In genomic region chr19:12884202-12884601, GRCh38 we compare ENCODE assay signal across 18 cellular contexts. TPM values are rescaled to one million over a fixed set of nuclear protein-coding genes. Genes with fewer than 3 reads are reported as not detected.
DNase-seq lines count a peak whose midpoint lies in the region; ATAC-seq, FAIRE-seq and TF ChIP-seq lines count a peak whose summit lies in the region.
"Had no signal": no experiment of that assay in that cellular context is flagged by ENCODE, and none has a peak within 500 bp of the region (broad histone marks: within the 10 kb centered on the region; RNA-seq: fewer than 3 reads in every experiment).

No MANE protein-coding gene starts in this region.

- H3K27me3 Mint-ChIP-seq in CD14-positive monocyte (ENCODE audit: low read depth in 3 of 3) (peaks cover 7 to 25% (median 18%) of the 10 kb centered on the region in 3 donors), natural killer cell (ENCODE audit: low read depth in 2 of 2) (no peaks in the 10 kb centered on the region)
- H3K27me3 Mint-ChIP-seq in activated naive CD8-positive, alpha-beta T cell treated with anti-CD3 and anti-CD28 coated beads, Interleukin-2, amount 10 ng/mL, durations not matched to agents 7 days and 5 days: peaks cover 4% of the 10 kb centered on the region

- POLR2A ChIA-PET in activated naive CD8-positive, alpha-beta T cell treated with anti-CD3 and anti-CD28 coated beads, Interleukin-2, amount 10 ng/mL, durations not matched to agents 7 days and 5 days (lab: Charles Lee): interaction anchor here (0.9 to 2.5 kb wide), 8 partner anchors 9 to 93 kb away, joined by 3 to 20 read pairs (median 5); partner anchors contain the start of genes CALR, FARSA and JUNB

- no peak overlapping the region for H2BK5ac ChIP-seq in neuronal stem cell (ENCODE audit: low read length)

- H3K36me3 Mint-ChIP-seq in CD14-positive monocyte (no peaks in the 10 kb centered on the region), natural killer cell (no peaks in the 10 kb centered on the region)
- H3K36me3 Mint-ChIP-seq in activated naive CD8-positive, alpha-beta T cell treated with anti-CD3 and anti-CD28 coated beads, Interleukin-2, amount 10 ng/mL, durations not matched to agents 7 days and 5 days: peaks cover 4% of the 10 kb centered on the region

- H3K14ac ChIP-seq in neuronal stem cell (ENCODE audit: low read length): no peak overlapping the region

- H3K23ac ChIP-seq in neuronal stem cell (ENCODE audit: low read depth, low read length, poor library complexity): no peak overlapping the region

- WGBS in neuronal stem cell (ENCODE audit: extremely low coverage in 2 of 2, insufficient read length in 2 of 2, insufficient replicate concordance in 1 of 2), 2 donors: no CpG with 5 or more reads among the region's 3 CpGs

- H2BK15ac ChIP-seq in neuronal stem cell (ENCODE audit: low read length): no peak overlapping the region

- no peak overlapping the region for H2AK5ac ChIP-seq in neuronal stem cell (ENCODE audit: low read depth, low read length)

- H4K91ac ChIP-seq in neuronal stem cell (ENCODE audit: low read depth, low read length, poor library complexity): no peak overlapping the region

- no peak for ATAC-seq in activated naive CD8-positive, alpha-beta T cell treated with anti-CD3 and anti-CD28 coated beads, Interleukin-2, amount 10 ng/mL, durations not matched to agents 7 days and 5 days (ENCODE audit: low read depth)
- ATAC-seq in natural killer cell (no peak), GM21528 (IDR thresholded peaks at IDR 0.05; ENCODE audit: low FRiP score, unreplicated experiment) (no peak)

- H3K27me3 ChIP-seq in ascending aorta (peaks cover 13% of the 10 kb centered on the region), neuronal stem cell (ENCODE audit: control insufficient read depth in 3 of 3, insufficient read depth in 3 of 3, low read depth in 1 of 3, low read length in 3 of 3) (peaks cover 11 to 79% (median 46%) of the 10 kb centered on the region in 3 experiments)

- H3K36me3 ChIP-seq in ascending aorta: no peaks in the 10 kb centered on the region
- no peaks in the 10 kb centered on the region for H3K36me3 ChIP-seq in neuronal stem cell (replicated peaks in 1 of 2; ENCODE audit: control insufficient read depth in 2 of 2, insufficient read depth in 2 of 2, low read length in 2 of 2)
- H3K36me3 ChIP-seq: BE2C, lower lobe of right lung, prostate gland had no signal

- no peak overlapping the region for H3K18ac ChIP-seq in neuronal stem cell (ENCODE audit: low read length)

- no peak overlapping the region for H4K8ac ChIP-seq in neuronal stem cell (ENCODE audit: low read depth, low read length)

- H3K9me3 ChIP-seq in ascending aorta (no peaks in the 10 kb centered on the region), neuronal stem cell (replicated peaks in 1 of 2; ENCODE audit: control insufficient read depth in 2 of 2, insufficient read depth in 1 of 2, low read depth in 1 of 2, low read length in 2 of 2) (peaks cover 11 to 17% of the 10 kb centered on the region in 2 donors)
- H3K9me3 ChIP-seq: lower lobe of right lung, prostate gland had no signal

- H2BK12ac ChIP-seq in neuronal stem cell (ENCODE audit: low read length): no peak overlapping the region

- no peak for TF ChIP-seq CTCF in CD14-positive monocyte (IDR thresholded peaks at IDR 0.05)
- TF ChIP-seq CTCF in natural killer cell (IDR thresholded peaks at IDR 0.05): no peak
- TF ChIP-seq CTCF in ascending aorta (IDR thresholded peaks at IDR 0.05): no peak

- H3K4me1 ChIP-seq in ascending aorta (peaks cover 3 to 18% of the 10 kb centered on the region in 2 donors), neuronal stem cell (ENCODE audit: control insufficient read depth in 2 of 2, insufficient read depth in 1 of 2, low read depth in 1 of 2, low read length in 2 of 2) (peaks cover 3 to 8% of the 10 kb centered on the region in 2 donors)
- H3K4me1 ChIP-seq: BE2C, prostate gland had no signal

- H2AFZ ChIP-seq in neuronal stem cell (ENCODE audit: low read length): no peak overlapping the region

- FAIRE-seq in GM12891 (lab: Jason Lieb, UNC): peak; percentile 54
- FAIRE-seq: islet of Langerhans had no signal

- H3K4me1 Mint-ChIP-seq in CD14-positive monocyte (peaks cover 55% of the 10 kb centered on the region), natural killer cell (peaks cover 23 to 39% of the 10 kb centered on the region in 2 donors)
- peaks cover 28% of the 10 kb centered on the region for H3K4me1 Mint-ChIP-seq in activated naive CD8-positive, alpha-beta T cell treated with anti-CD3 and anti-CD28 coated beads, Interleukin-2, amount 10 ng/mL, durations not matched to agents 7 days and 5 days

- H3K4me3 Mint-ChIP-seq in CD14-positive monocyte (peak overlapping the region in 1 of 2 donors; percentile 51), natural killer cell (peak overlapping the region; percentile 49)
- no peak overlapping the region for H3K4me3 Mint-ChIP-seq in activated naive CD8-positive, alpha-beta T cell treated with anti-CD3 and anti-CD28 coated beads, Interleukin-2, amount 10 ng/mL, durations not matched to agents 7 days and 5 days

- TF ChIP-seq POLR2A in GM12891 (IDR thresholded peaks at IDR 0.05; ENCODE audit: low read depth, low read length): no peak

- no peak overlapping the region for H3K4me3 ChIP-seq in ascending aorta
- no peak overlapping the region for H3K4me3 ChIP-seq in neuronal stem cell (ENCODE audit: low read length in 2 of 2)

- no peak overlapping the region for H3K4me2 ChIP-seq in neuronal stem cell (ENCODE audit: insufficient read depth, low read length, poor library complexity, severe bottlenecking)

- H3K27ac Mint-ChIP-seq in CD14-positive monocyte: peak overlapping the region; percentile 97 to 98 (median 98)
- peak overlapping the region; percentile 16 for H3K27ac Mint-ChIP-seq in activated naive CD8-positive, alpha-beta T cell treated with anti-CD3 and anti-CD28 coated beads, Interleukin-2, amount 10 ng/mL, durations not matched to agents 7 days and 5 days
- H3K27ac Mint-ChIP-seq in natural killer cell: no peak overlapping the region

- no peak overlapping the region for H3K9ac ChIP-seq in neuronal stem cell (ENCODE audit: low read depth, low read length, poor library complexity)

- H2BK120ac ChIP-seq in neuronal stem cell (ENCODE audit: low read depth, low read length): no peak overlapping the region

- intact Hi-C loops in CD14-positive monocyte (cut with micrococcal nuclease): loop anchor here in 1 of 2 donors (10.0 kb wide), 2 partner anchors 51 to 81 kb away; partner anchors contain the start of genes CALR, DAND5 and FARSA
- intact Hi-C loops in natural killer cell (cut with micrococcal nuclease): no loop called here
- intact Hi-C loops in ascending aorta (cut with DNase I): no loop called here

- H3K4ac ChIP-seq in neuronal stem cell (ENCODE audit: low read length): no peak overlapping the region

- no peak for DNase-seq in CD14-positive monocyte (ENCODE audit: low spot score)
- no peak for DNase-seq in GM12891 (ENCODE audit: insufficient read length, low spot score)
- no peak for DNase-seq in activated naive CD8-positive, alpha-beta T cell treated with anti-CD3 and anti-CD28 coated beads, Interleukin-2, amount 10 ng/mL, durations not matched to agents 7 days and 5 days
- no peak for DNase-seq in natural killer cell
- no peak for DNase-seq in ascending aorta (ENCODE audit: low spot score in 2 of 2)
- DNase-seq in 8988T: no peak
- no peak for DNase-seq in neuronal stem cell (ENCODE audit: low spot score)
- DNase-seq: activated CD4-positive, alpha-beta T cell treated with anti-CD3 and anti-CD28 coated beads for 4 hours; BE2C; effector memory CD4-positive, alpha-beta T cell; GDM1; lower lobe of right lung; NCI-H1436 treated with DMSO at 0.1 percent for 48 hours; NCI-H2171 treated with DMSO at 0.1 percent for 48 hours had no signal

- no peaks in the 10 kb centered on the region for H3K79me1 ChIP-seq in neuronal stem cell (ENCODE audit: low read depth, low read length)

- H3K27ac ChIP-seq in ascending aorta (no peak overlapping the region), neuronal stem cell (replicated peaks; ENCODE audit: low read length) (no peak overlapping the region)

- H3K9me3 Mint-ChIP-seq in CD14-positive monocyte (peaks cover 8 to 32% (median 18%) of the 10 kb centered on the region in 7 donors), natural killer cell (no peaks in the 10 kb centered on the region)
- H3K9me3 Mint-ChIP-seq in activated naive CD8-positive, alpha-beta T cell treated with anti-CD3 and anti-CD28 coated beads, Interleukin-2, amount 10 ng/mL, durations not matched to agents 7 days and 5 days: peaks cover 2% of the 10 kb centered on the region

RNA-seq across cellular contexts. Expression of gene KLF1, which starts 2.8 kb away (rescaled TPM):
- under 1 TPM; 0.28 to 0.45 TPM for polyA plus RNA-seq in CD14-positive monocyte
- polyA plus RNA-seq in GM12891 (2012; ENCODE audit: low read depth, missing spikeins): 0.05 TPM
- under 1 TPM in 1 of 2 experiments, not detected in 1; 0.19 TPM for total RNA-seq in activated naive CD8-positive, alpha-beta T cell treated with anti-CD3 and anti-CD28 coated beads, Interleukin-2, amount 10 ng/mL, durations not matched to agents 7 days and 5 days
- total RNA-seq in natural killer cell: not detected
- total RNA-seq in ascending aorta: not detected
- polyA plus RNA-seq in neuronal stem cell (2013, experiment 1 of 2): 0.13 TPM
- polyA plus RNA-seq in neuronal stem cell (2013, experiment 2 of 2): 0.10 TPM
- total RNA-seq: MCF 10A, prostate gland had no signal

RNA-seq across cellular contexts. Expression of gene DNASE2, which starts 3.0 kb away (rescaled TPM):
- 10 to 100 TPM; 38.8 to 91.6 TPM for polyA plus RNA-seq in CD14-positive monocyte
- polyA plus RNA-seq in GM12891 (2012; ENCODE audit: low read depth, missing spikeins): 11.8 TPM
- 10 to 100 TPM; 29.0 to 30.4 TPM for total RNA-seq in activated naive CD8-positive, alpha-beta T cell treated with anti-CD3 and anti-CD28 coated beads, Interleukin-2, amount 10 ng/mL, durations not matched to agents 7 days and 5 days
- total RNA-seq in natural killer cell (10 to 100 TPM; 28.3 to 31.7 (median 31.2) TPM), ascending aorta (76.8 TPM)
- 20.1 TPM for polyA plus RNA-seq in neuronal stem cell (2013, experiment 1 of 2)
- polyA plus RNA-seq in neuronal stem cell (2013, experiment 2 of 2): 20.1 TPM

RNA-seq across cellular contexts. Expression of gene GCDH, which starts 6.8 kb away (rescaled TPM):
- polyA plus RNA-seq in CD14-positive monocyte: 1 to 10 TPM; 7.3 to 9.6 TPM
- 27.1 TPM for polyA plus RNA-seq in GM12891 (2012; ENCODE audit: low read depth, missing spikeins)
- total RNA-seq in activated naive CD8-positive, alpha-beta T cell treated with anti-CD3 and anti-CD28 coated beads, Interleukin-2, amount 10 ng/mL, durations not matched to agents 7 days and 5 days: 10 to 100 TPM; 39.7 to 43.4 TPM
- total RNA-seq in natural killer cell (10 to 100 TPM; 35.9 to 41.7 (median 36.3) TPM), ascending aorta (20.6 TPM)
- polyA plus RNA-seq in neuronal stem cell (2013, experiment 1 of 2): 15.1 TPM
- 15.7 TPM for polyA plus RNA-seq in neuronal stem cell (2013, experiment 2 of 2)

RNA-seq across cellular contexts. Expression of gene SYCE2, which starts 34.9 kb away (rescaled TPM):
- polyA plus RNA-seq in CD14-positive monocyte: not detected
- 2.5 TPM for polyA plus RNA-seq in GM12891 (2012; ENCODE audit: low read depth, missing spikeins)
- 1 to 10 TPM; 3.6 to 4.4 TPM for total RNA-seq in activated naive CD8-positive, alpha-beta T cell treated with anti-CD3 and anti-CD28 coated beads, Interleukin-2, amount 10 ng/mL, durations not matched to agents 7 days and 5 days
- 1 to 10 TPM in 1 of 3 donors, under 1 TPM in 2; 0.88 to 2.2 (median 0.92) TPM for total RNA-seq in natural killer cell
- total RNA-seq in ascending aorta: not detected
- polyA plus RNA-seq in neuronal stem cell (2013, experiment 1 of 2): 2.8 TPM
- 3.0 TPM for polyA plus RNA-seq in neuronal stem cell (2013, experiment 2 of 2)
- total RNA-seq: lower lobe of right lung had no signal

RNA-seq across cellular contexts. Expression of gene MAST1, which starts 45.9 kb away (rescaled TPM):
- polyA plus RNA-seq in CD14-positive monocyte: 1 to 10 TPM in 1 of 2 donors, under 1 TPM in 1; 0.28 to 3.6 TPM
- polyA plus RNA-seq in GM12891 (2012; ENCODE audit: low read depth, missing spikeins): 0.82 TPM
- total RNA-seq in activated naive CD8-positive, alpha-beta T cell treated with anti-CD3 and anti-CD28 coated beads, Interleukin-2, amount 10 ng/mL, durations not matched to agents 7 days and 5 days: 1 to 10 TPM; 1.8 to 2.6 TPM
- total RNA-seq in natural killer cell: under 1 TPM in 2 of 3 donors, not detected in 1; 0.07 to 0.88 TPM
- 2.0 TPM for total RNA-seq in ascending aorta
- 11.7 TPM for polyA plus RNA-seq in neuronal stem cell (2013, experiment 1 of 2)
- 10.6 TPM for polyA plus RNA-seq in neuronal stem cell (2013, experiment 2 of 2)

Comparison
In these comparisons a context has a peak if more than half of its experiments do, and no peak if none do; other contexts are left out.
1. H3K27ac Mint-ChIP-seq: peak in CD14-positive monocyte (7 of 7) and activated naive CD8-positive, alpha-beta T cell treated with anti-CD3 and anti-CD28 coated beads, Interleukin-2, amount 10 ng/mL, durations not matched to agents 7 days and 5 days (single experiment); none in natural killer cell (0 of 2).